ENCODE assay signal across 8 cellular contexts in genomic region chr3:126082334-126083137, GRCh38. TPM values are rescaled to one million over a fixed set of nuclear protein-coding genes. Genes with fewer than 3 reads are reported as not detected.
DNase-seq lines count a peak whose midpoint lies in the region; FAIRE-seq and TF ChIP-seq lines count a peak whose summit lies in the region.

No MANE protein-coding gene starts in this region.

- H3K27me3 ChIP-seq in tibial artery: no peaks in the 10 kb centered on the region

- H3K36me3 Mint-ChIP-seq in activated naive CD4-positive, alpha-beta T cell treated with anti-CD3 and anti-CD28 coated beads, Interleukin-2, amount 10 ng/mL, durations not matched to agents 7 days and 5 days: peaks cover 3% of the 10 kb centered on the region
- no peaks in the 10 kb centered on the region for H3K36me3 Mint-ChIP-seq in activated T-helper 1 cell treated with anti-CD3 and anti-CD28 coated beads, Interleukin-12 subunit alpha, Interleukin-12 subunit beta, Interleukin-2, Interleukin-4 antibody, amounts not matched to agents 30 ng/mL and 10 ng/mL and 1 ng/mL, durations not matched to agents 14 hours and 24 hours and 36 hours (ENCODE audit: low read depth)
- peaks cover 0 to 4% (median 0%) of the 10 kb centered on the region in 3 donors for H3K36me3 Mint-ChIP-seq in immature natural killer cell

- H3K27me3 Mint-ChIP-seq in activated naive CD4-positive, alpha-beta T cell treated with anti-CD3 and anti-CD28 coated beads, Interleukin-2, amount 10 ng/mL, durations not matched to agents 7 days and 5 days: no peaks in the 10 kb centered on the region
- H3K27me3 Mint-ChIP-seq in activated T-helper 1 cell treated with anti-CD3 and anti-CD28 coated beads, Interleukin-12 subunit alpha, Interleukin-12 subunit beta, Interleukin-2, Interleukin-4 antibody, amounts not matched to agents 30 ng/mL and 10 ng/mL and 1 ng/mL, durations not matched to agents 14 hours and 24 hours and 36 hours (ENCODE audit: insufficient read depth): no peaks in the 10 kb centered on the region
- peaks cover 0 to 3% (median 2%) of the 10 kb centered on the region in 3 donors for H3K27me3 Mint-ChIP-seq in immature natural killer cell (ENCODE audit: low read depth in 3 of 3)

- H3K4me1 ChIP-seq in tibial artery: peaks cover 0 to 24% (median 19%) of the 10 kb centered on the region in 4 donors

- H3K4me1 Mint-ChIP-seq in activated naive CD4-positive, alpha-beta T cell treated with anti-CD3 and anti-CD28 coated beads, Interleukin-2, amount 10 ng/mL, durations not matched to agents 7 days and 5 days: peaks cover 24% of the 10 kb centered on the region
- H3K4me1 Mint-ChIP-seq in activated T-helper 1 cell treated with anti-CD3 and anti-CD28 coated beads, Interleukin-12 subunit alpha, Interleukin-12 subunit beta, Interleukin-2, Interleukin-4 antibody, amounts not matched to agents 30 ng/mL and 10 ng/mL and 1 ng/mL, durations not matched to agents 14 hours and 24 hours and 36 hours (ENCODE audit: low read depth): peaks cover 26% of the 10 kb centered on the region
- peaks cover 16 to 29% of the 10 kb centered on the region in 2 donors for H3K4me1 Mint-ChIP-seq in immature natural killer cell

- H3K27ac Mint-ChIP-seq in activated naive CD4-positive, alpha-beta T cell treated with anti-CD3 and anti-CD28 coated beads, Interleukin-2, amount 10 ng/mL, durations not matched to agents 7 days and 5 days: peak overlapping the region; percentile 87
- peak overlapping the region; percentile 89 for H3K27ac Mint-ChIP-seq in activated T-helper 1 cell treated with anti-CD3 and anti-CD28 coated beads, Interleukin-12 subunit alpha, Interleukin-12 subunit beta, Interleukin-2, Interleukin-4 antibody, amounts not matched to agents 30 ng/mL and 10 ng/mL and 1 ng/mL, durations not matched to agents 14 hours and 24 hours and 36 hours
- peak overlapping the region; percentile 79 to 94 (median 86) for H3K27ac Mint-ChIP-seq in immature natural killer cell

- intact Hi-C loops in activated T-helper 1 cell treated with anti-CD3 and anti-CD28 coated beads, Interleukin-12 subunit alpha, Interleukin-12 subunit beta, Interleukin-2, Interleukin-4 antibody, amounts not matched to agents 30 ng/mL and 10 ng/mL and 1 ng/mL, durations not matched to agents 14 hours and 24 hours and 36 hours (cut with micrococcal nuclease): loop anchor here (5.0 to 10.0 kb wide), 6 partner anchors 110 to 1512 kb away; partner anchors contain the start of genes CHCHD6, MCM2, PLXNA1 and TPRA1
- intact Hi-C loops in tibial artery (cut with DNase I; ENCODE audit: low total_unique reads): loop anchor here (5.0 kb wide), 1 partner anchor 395 kb away; the partner anchor contains the start of gene ZXDC

- H3K4me3 ChIP-seq in tibial artery: peak overlapping the region; percentile 79 to 87

- H3K4me3 Mint-ChIP-seq in activated naive CD4-positive, alpha-beta T cell treated with anti-CD3 and anti-CD28 coated beads, Interleukin-2, amount 10 ng/mL, durations not matched to agents 7 days and 5 days: peak overlapping the region; percentile 85
- peak overlapping the region; percentile 93 for H3K4me3 Mint-ChIP-seq in activated T-helper 1 cell treated with anti-CD3 and anti-CD28 coated beads, Interleukin-12 subunit alpha, Interleukin-12 subunit beta, Interleukin-2, Interleukin-4 antibody, amounts not matched to agents 30 ng/mL and 10 ng/mL and 1 ng/mL, durations not matched to agents 14 hours and 24 hours and 36 hours
- H3K4me3 Mint-ChIP-seq in immature natural killer cell: peak overlapping the region; percentile 89 to 95 (median 91)

- H3K9me3 Mint-ChIP-seq in activated naive CD4-positive, alpha-beta T cell treated with anti-CD3 and anti-CD28 coated beads, Interleukin-2, amount 10 ng/mL, durations not matched to agents 7 days and 5 days: peaks cover 6% of the 10 kb centered on the region
- peaks cover 2% of the 10 kb centered on the region for H3K9me3 Mint-ChIP-seq in activated T-helper 1 cell treated with anti-CD3 and anti-CD28 coated beads, Interleukin-12 subunit alpha, Interleukin-12 subunit beta, Interleukin-2, Interleukin-4 antibody, amounts not matched to agents 30 ng/mL and 10 ng/mL and 1 ng/mL, durations not matched to agents 14 hours and 24 hours and 36 hours
- H3K9me3 Mint-ChIP-seq in immature natural killer cell: no peaks in the 10 kb centered on the region

- DNase-seq in activated naive CD4-positive, alpha-beta T cell treated with anti-CD3 and anti-CD28 coated beads, Interleukin-2, amount 10 ng/mL, durations not matched to agents 7 days and 5 days: no peak
- DNase-seq in activated naive CD4-positive, alpha-beta T cell treated with Interleukin-2 at 50 U/mL for 16 hours: no peak
- DNase-seq in activated T-helper 1 cell treated with anti-CD3 and anti-CD28 coated beads, Interleukin-12 subunit alpha, Interleukin-12 subunit beta, Interleukin-2, Interleukin-4 antibody, amounts not matched to agents 30 ng/mL and 10 ng/mL and 1 ng/mL, durations not matched to agents 14 hours and 24 hours and 36 hours (ENCODE audit: low spot score): no peak
- DNase-seq in immature natural killer cell (no peak), tibial artery (no peak), GOT3 (lab: John Stamatoyannopoulos, UW) (no peak), HTR-8/SVneo (ENCODE audit: insufficient read length, low spot score) (no peak)
- no peak for DNase-seq in activated CD8-positive, alpha-beta memory T cell treated with anti-CD3 and anti-CD28 coated beads, Interleukin-2, amount 50 U/mL, for 48 hours

- no peak for TF ChIP-seq CTCF in tibial artery (IDR thresholded peaks at IDR 0.05)

- CTCF ChIA-PET in activated naive CD4-positive, alpha-beta T cell treated with anti-CD3 and anti-CD28 coated beads, Interleukin-2, amount 10 ng/mL, durations not matched to agents 7 days and 5 days (lab: Charles Lee): no interaction called here

- H3K36me3 ChIP-seq in tibial artery: peaks cover 0 to 13% (median 0%) of the 10 kb centered on the region in 3 donors

- H3K27ac ChIP-seq in tibial artery: peak overlapping the region; percentile 92 to 94

- no peaks in the 10 kb centered on the region for H3K9me3 ChIP-seq in tibial artery

- no peak for FAIRE-seq in HTR-8/SVneo (lab: Jason Lieb, UNC)

RNA-seq across cellular contexts. Expression of gene SLC41A3, which starts 1.4 kb away (rescaled TPM):
- total RNA-seq in activated T-helper 1 cell treated with anti-CD3 and anti-CD28 coated beads, Interleukin-12 subunit alpha, Interleukin-12 subunit beta, Interleukin-2, Interleukin-4 antibody, amounts not matched to agents 30 ng/mL and 10 ng/mL and 1 ng/mL, durations not matched to agents 14 hours and 24 hours and 36 hours: 17.3 and 23.4 TPM in 2 replicates
- polyA plus RNA-seq in immature natural killer cell: 10 to 100 TPM; 24.1 to 28.0 (median 25.4) TPM
